In the genomic region with DNA sequence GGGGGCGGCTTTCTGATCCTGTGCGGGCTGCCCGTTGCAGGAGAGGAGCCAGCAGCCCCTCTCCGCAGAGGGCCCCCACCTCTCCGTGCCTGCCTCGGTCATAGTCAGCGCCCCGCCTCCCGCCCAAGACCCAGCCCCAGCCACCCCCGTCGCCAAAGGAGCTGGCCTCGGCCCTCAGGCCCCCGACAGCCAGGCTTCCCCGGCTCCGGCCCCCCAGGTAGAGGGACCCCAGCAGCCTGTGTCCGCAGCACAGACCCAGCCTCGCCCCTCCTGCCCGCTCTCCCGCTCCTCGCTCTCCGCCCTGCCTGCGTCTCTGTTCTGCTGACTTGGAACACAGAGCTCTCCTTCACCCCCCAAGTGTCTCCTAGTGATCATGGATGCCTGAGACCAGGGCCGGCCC, we compare ENCODE assay signal across 28 cellular contexts. TPM values are rescaled to one million over a fixed set of nuclear protein-coding genes. Genes with fewer than 3 reads are reported as not detected.
"Had no signal": no experiment of that assay in that cellular context is flagged by ENCODE, and none has a peak within 500 bp of the region (broad histone marks: within the 10 kb centered on the region; RNA-seq: fewer than 3 reads in every experiment).

No MANE protein-coding gene starts in this region.

- H3K27me3 Mint-ChIP-seq: activated naive CD8-positive, alpha-beta T cell; activated T-cell treated with anti-CD3 and anti-CD28 coated beads, Interleukin-2, amount 50 U/mL, for 24 hours; IgD-negative memory B cell; T-helper 17 cell had no signal

- H3K4me1 Mint-ChIP-seq: WTC11 had no signal

- DNase-seq: activated CD4-positive, alpha-beta T cell treated with anti-CD3 and anti-CD28 coated beads for 48 hours; activated CD4-positive, alpha-beta T cell treated with anti-CD3 and anti-CD28 coated beads, Interleukin-2, amount 50 U/mL, for 4 hours; activated CD4-positive, CD25-positive, alpha-beta regulatory T cell treated with anti-CD3 and anti-CD28 coated beads, Interleukin-2, amount 50 U/mL, for 72 hours; activated CD8-positive, alpha-beta T cell treated with anti-CD3 and anti-CD28 coated beads, Interleukin-2, amount 10 ng/mL, durations not matched to agents 7 days and 5 days; activated effector memory CD4-positive, alpha-beta T cell treated with Interleukin-2 at 50 U/mL for 16 hours; activated naive CD4-positive, alpha-beta T cell treated with Interleukin-2 at 50 U/mL for 16 hours; activated T-cell treated with anti-CD3 and anti-CD28 coated beads, Interleukin-2, amount 50 U/mL, for 24 hours; amygdala; central memory CD4-positive, alpha-beta T cell; MM.1S; NCI-H1105; NCI-H1436; NCI-H1694 treated with DMSO at 0.1 percent for 48 hours; NCI-H2029 treated with DMSO at 0.1 percent for 48 hours; NCI-H345; NCI-H510A; NCI-H526 treated with DMSO at 0.1 percent for 48 hours; NCI-H82; SHP77; T-helper 17 cell; T-helper 9 cell had no signal

- H3K9me3 Mint-ChIP-seq: activated T-cell treated with anti-CD3 and anti-CD28 coated beads, Interleukin-2, amount 50 U/mL, for 24 hours; activated T-helper 1 cell treated with anti-CD3 and anti-CD28 coated beads, Interleukin-12 subunit alpha, Interleukin-12 subunit beta, Interleukin-2, Interleukin-4 antibody, amounts not matched to agents 30 ng/mL and 10 ng/mL and 1 ng/mL, durations not matched to agents 14 hours and 24 hours and 36 hours; IgD-negative memory B cell; WTC11 had no signal

- H3K4me3 ChIP-seq: SJSA1 had no signal

- H3K4me3 Mint-ChIP-seq: activated CD8-positive, alpha-beta T cell treated with anti-CD3 and anti-CD28 coated beads, Interleukin-2, amount 10 ng/mL, durations not matched to agents 7 days and 5 days; activated naive CD8-positive, alpha-beta T cell; activated T-cell treated with anti-CD3 and anti-CD28 coated beads, Interleukin-2, amount 50 U/mL, for 24 hours; activated T-helper 1 cell treated with anti-CD3 and anti-CD28 coated beads, Interleukin-12 subunit alpha, Interleukin-12 subunit beta, Interleukin-2, Interleukin-4 antibody, amounts not matched to agents 30 ng/mL and 10 ng/mL and 1 ng/mL, durations not matched to agents 14 hours and 24 hours and 36 hours; IgD-negative memory B cell; T-helper 17 cell; WTC11 had no signal

- H3K27ac Mint-ChIP-seq: activated CD8-positive, alpha-beta T cell treated with anti-CD3 and anti-CD28 coated beads, Interleukin-2, amount 10 ng/mL, durations not matched to agents 7 days and 5 days; activated naive CD8-positive, alpha-beta T cell; activated T-helper 1 cell treated with anti-CD3 and anti-CD28 coated beads, Interleukin-12 subunit alpha, Interleukin-12 subunit beta, Interleukin-2, Interleukin-4 antibody, amounts not matched to agents 30 ng/mL and 10 ng/mL and 1 ng/mL, durations not matched to agents 14 hours and 24 hours and 36 hours; IgD-negative memory B cell; T-helper 17 cell had no signal

- H3K27me3 ChIP-seq: SJSA1 had no signal

- ATAC-seq: activated CD8-positive, alpha-beta T cell treated with anti-CD3 and anti-CD28 coated beads, Interleukin-2, amount 10 ng/mL, durations not matched to agents 7 days and 5 days; T-helper 17 cell; WTC11 had no signal

- H3K9me3 ChIP-seq: SJSA1 had no signal

- H3K27ac ChIP-seq: KMS-11, SJSA1 had no signal

- H3K9ac ChIP-seq: KMS-11 had no signal

RNA-seq across cellular contexts. Expression of a gene that starts 31.3 kb away (rescaled TPM):
- total RNA-seq: OCI-LY7 had no signal
- polyA plus RNA-seq: IgD-negative memory B cell had no signal
